In genomic region chr15:93052090-93052892, GRCh38 we compare ENCODE assay signal across 14 cellular contexts. TPM values are rescaled to one million over a fixed set of nuclear protein-coding genes. Genes with fewer than 3 reads are reported as not detected.
DNase-seq lines count a peak whose midpoint lies in the region; ATAC-seq and TF ChIP-seq lines count a peak whose summit lies in the region.
"Had no signal": no experiment of that assay in that cellular context is flagged by ENCODE, and none has a peak within 500 bp of the region (broad histone marks: within the 10 kb centered on the region; RNA-seq: fewer than 3 reads in every experiment).

No MANE protein-coding gene starts in this region.

- ATAC-seq in Panc1, result peak; percentile 43
- ATAC-seq: effector memory CD8-positive, alpha-beta T cell; heart right ventricle had no signal

- no peaks in the 10 kb centered on the region for H3K4me1 ChIP-seq in Panc1 (ENCODE audit: control insufficient read depth, insufficient read depth, low read length)
- H3K4me1 ChIP-seq: Caco-2 had no signal

- no peak overlapping the region for H3K27ac ChIP-seq in Panc1 (ENCODE audit: low read length)
- H3K27ac ChIP-seq: heart right ventricle had no signal

- H3K9me3 ChIP-seq in Panc1 (ENCODE audit: control insufficient read depth, insufficient read depth, low read depth, low read length), result no peaks in the 10 kb centered on the region
- H3K9me3 ChIP-seq: Caco-2, heart right ventricle had no signal

- POLR2A ChIA-PET in Panc1 (lab: Charles Lee), result no interaction called here

- H3K9me3 Mint-ChIP-seq in CD14-positive monocyte, result peaks cover 0 to 2% (median 0%) of the 10 kb centered on the region in 7 donors
- H3K9me3 Mint-ChIP-seq: effector memory CD8-positive, alpha-beta T cell had no signal

- TF ChIP-seq CTCF in CD14-positive monocyte (IDR thresholded peaks at IDR 0.05), result peak; percentile 11
- TF ChIP-seq CTCF in GM12875 (IDR thresholded peaks at IDR 0.05; ENCODE audit: borderline replicate concordance, insufficient read depth, low read depth, low read length), result peak; percentile 27; the same call in 1 of the 2 replicates
- TF ChIP-seq CTCF in Panc1 (IDR thresholded peaks at IDR 0.05), result no peak
- TF ChIP-seq CTCF in fibroblast of villous mesenchyme (IDR thresholded peaks at IDR 0.05; ENCODE audit: insufficient read depth, low read depth, low read length), result peak; percentile 26

- intact Hi-C loops in CD14-positive monocyte (cut with micrococcal nuclease) (no loop called here), Panc1 (cut with micrococcal nuclease; ENCODE audit: unreplicated experiment) (no loop called here)

- in situ Hi-C loops in Panc1 (cut with HindIII; ENCODE audit: low pct_unique_long_range_greater_than_20kb, low sequenced_read_pairs), result no loop called here

- no peaks in the 10 kb centered on the region for H3K36me3 ChIP-seq in Panc1 (ENCODE audit: control insufficient read depth, insufficient read depth, low read length)

- peaks cover 25% of the 10 kb centered on the region for H3K4me1 Mint-ChIP-seq in CD14-positive monocyte

- no peaks in the 10 kb centered on the region for H3K36me3 Mint-ChIP-seq in CD14-positive monocyte

- H3K27ac Mint-ChIP-seq in CD14-positive monocyte, result no peak overlapping the region
- H3K27ac Mint-ChIP-seq: effector memory CD8-positive, alpha-beta T cell had no signal

- H3K27me3 ChIP-seq in Panc1 (ENCODE audit: control insufficient read depth, insufficient read depth, low read length), result no peaks in the 10 kb centered on the region
- H3K27me3 ChIP-seq: heart right ventricle had no signal

- H3K4me3 Mint-ChIP-seq in CD14-positive monocyte, result no peak overlapping the region
- H3K4me3 Mint-ChIP-seq: effector memory CD8-positive, alpha-beta T cell had no signal

- H3K4me3 ChIP-seq in GM12875 (ENCODE audit: low read depth, low read length) (no peak overlapping the region), Panc1 (ENCODE audit: low read depth in 2 of 2, low read length in 2 of 2) (no peak overlapping the region), fibroblast of villous mesenchyme (ENCODE audit: low read depth, low read length) (no peak overlapping the region)
- H3K4me3 ChIP-seq: heart right ventricle, lung had no signal

- CTCF ChIA-PET in Panc1 (lab: Charles Lee), result interaction anchor here (1.4 kb wide), 1 partner anchor 1068 kb away, joined by 3 read pairs; no protein-coding TSS in a partner anchor

- peaks cover 4 to 22% (median 15%) of the 10 kb centered on the region in 3 donors for H3K27me3 Mint-ChIP-seq in CD14-positive monocyte (ENCODE audit: low read depth in 3 of 3)

- no TSS peak for BruUV-seq in Panc1 (replicated peaks; lab: Mats Ljungman, UMichigan)

- DNase-seq in CD14-positive monocyte (ENCODE audit: low spot score) (no peak), Panc1 (ENCODE audit: low read depth, low spot score) (no peak), fibroblast of villous mesenchyme (ENCODE audit: low read depth) (no peak), NCI-H1105 (lab: John Stamatoyannopoulos, UW) (no peak), superior temporal gyrus (ENCODE audit: extremely low spot score) (no peak), NCI-H1417 (lab: John Stamatoyannopoulos, UW) (no peak), AG08395 (ENCODE audit: low spot score) (no peak)
- DNase-seq: amygdala, Caco-2, heart right ventricle had no signal

RNA-seq across cellular contexts. Expression of gene RGMA, which starts 36.7 kb away (rescaled TPM):
- polyA plus RNA-seq in CD14-positive monocyte, result under 1 TPM; 0.07 to 0.08 TPM
- 0.62 TPM for total RNA-seq in Panc1 (2021; ENCODE audit: unreplicated experiment)
- 0.07 TPM for polyA plus RNA-seq in Panc1 (2012; ENCODE audit: insufficient read length)
- total RNA-seq in fibroblast of villous mesenchyme, result 0.32 TPM in 1 of 2 replicates, not detected in the other
- total RNA-seq: T-helper 2 cell treated with Interferon-gamma antibody and Interleukin-4, amounts not matched to agents 100 ng/mL and 5 ng/mL, for 36 hours had no signal
